ENCODE assay signal across 24 cellular contexts in the genomic region with DNA sequence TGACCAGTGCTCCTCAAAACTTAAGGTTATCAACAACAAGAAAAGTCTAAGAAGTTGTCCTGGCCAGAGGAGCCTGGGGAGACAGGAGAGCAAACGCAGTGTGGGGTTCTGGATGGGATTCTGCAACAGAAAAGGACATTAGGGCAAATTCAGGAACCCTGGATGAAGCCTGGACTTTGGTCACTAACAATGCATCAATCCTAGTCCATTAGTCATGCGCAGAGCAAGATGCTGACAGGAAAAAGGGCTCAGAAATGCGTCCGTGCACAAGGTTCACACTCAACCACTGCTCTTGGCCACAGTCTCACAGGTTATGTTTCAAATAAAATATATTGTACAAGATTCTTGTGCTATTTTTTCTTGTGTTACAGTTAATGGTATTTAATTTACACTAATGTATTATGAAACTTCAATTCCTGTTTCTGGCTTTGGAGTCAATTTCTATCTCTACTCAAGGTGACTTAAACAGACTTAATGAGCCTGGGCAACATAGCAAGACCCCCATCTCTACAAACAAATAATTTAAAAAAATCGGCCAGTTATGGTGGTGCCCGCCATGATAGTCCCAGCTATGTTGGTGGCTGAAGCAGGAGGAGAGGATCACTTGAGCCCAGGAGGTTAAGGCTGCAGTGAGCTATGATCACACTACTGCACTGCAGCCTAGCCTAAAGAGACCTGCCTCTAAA.
"Had no signal": no experiment of that assay in that cellular context is flagged by ENCODE, and none has a peak within 500 bp of the region (broad histone marks: within the 10 kb centered on the region; RNA-seq: fewer than 3 reads in every experiment).

No MANE protein-coding gene starts in this region.

- H3K9me3 ChIP-seq: esophagus muscularis mucosa, stomach, suprapubic skin, tibial nerve, uterus had no signal

- ATAC-seq: activated T-cell treated with anti-CD3 and anti-CD28 coated beads, Interleukin-2, amount 50 U/mL, for 4 hours; sciatic nerve had no signal

- DNase-seq: activated CD8-positive, alpha-beta memory T cell treated with anti-CD3 and anti-CD28 coated beads for 24 hours; activated CD8-positive, alpha-beta memory T cell treated with anti-CD3 and anti-CD28 coated beads, Interleukin-2, amount 50 U/mL, for 48 hours; activated naive CD4-positive, alpha-beta T cell; activated T-cell treated with anti-CD3 and anti-CD28 coated beads, Interleukin-2, amount 50 U/mL, for 4 hours; central memory CD4-positive, alpha-beta T cell; effector memory CD4-positive, alpha-beta T cell; glutamatergic neuron; hippocampal formation; nephron progenitor cell; stimulated activated CD4-positive, alpha-beta T cell treated with anti-CD3 and anti-CD28 coated beads, Interleukin-15, amount 100 ng/mL, for 24 hours; stomach; uterus had no signal

- H3K27me3 ChIP-seq: esophagus muscularis mucosa, stomach, suprapubic skin, tibial nerve, uterus had no signal

- H3K36me3 ChIP-seq: esophagus muscularis mucosa, stomach, suprapubic skin, tibial nerve, uterus had no signal

- H3K4me3 Mint-ChIP-seq: activated naive CD8-positive, alpha-beta T cell; activated T-cell treated with anti-CD3 and anti-CD28 coated beads, Interleukin-2, amount 50 U/mL, for 4 hours; memory B cell; nephron progenitor cell; stimulated activated memory B cell treated with anti-CD40 and anti-IgM and Interleukin-4, amounts not matched to agents 10 μg/mL and 1 μg/mL and 100 μg/mL, for 72 hours had no signal

- H3K4me2 ChIP-seq: smooth muscle cell had no signal

- H3K27ac ChIP-seq: esophagus muscularis mucosa, stomach, suprapubic skin, tibial nerve, uterus had no signal

- H3K27ac Mint-ChIP-seq: activated naive CD8-positive, alpha-beta T cell; activated T-helper 2 cell treated with anti-CD3 and anti-CD28 coated beads, Interferon-gamma antibody, Interleukin-2, Interleukin-4, amounts not matched to agents 10 μg/mL and 5 μg/mL and 100 μg/mL, durations not matched to agents 14 hours and 24 hours and 36 hours; memory B cell; nephron progenitor cell; stimulated activated memory B cell treated with anti-CD40 and anti-IgM and Interleukin-4, amounts not matched to agents 10 μg/mL and 1 μg/mL and 100 μg/mL, for 72 hours had no signal

- H3K27me3 Mint-ChIP-seq: activated naive CD8-positive, alpha-beta T cell; memory B cell; stimulated activated memory B cell treated with anti-CD40 and anti-IgM and Interleukin-4, amounts not matched to agents 10 μg/mL and 1 μg/mL and 100 μg/mL, for 72 hours had no signal

- H3K36me3 Mint-ChIP-seq: memory B cell had no signal

- H3K9me3 Mint-ChIP-seq: activated T-cell treated with anti-CD3 and anti-CD28 coated beads, Interleukin-2, amount 50 U/mL, for 4 hours; activated T-helper 2 cell treated with anti-CD3 and anti-CD28 coated beads, Interferon-gamma antibody, Interleukin-2, Interleukin-4, amounts not matched to agents 10 μg/mL and 5 μg/mL and 100 μg/mL, durations not matched to agents 14 hours and 24 hours and 36 hours; memory B cell; nephron progenitor cell; stimulated activated memory B cell treated with anti-CD40 and anti-IgM and Interleukin-4, amounts not matched to agents 10 μg/mL and 1 μg/mL and 100 μg/mL, for 72 hours had no signal

- H3K4me1 ChIP-seq: uterus had no signal

- H3K4me3 ChIP-seq: esophagus muscularis mucosa, smooth muscle cell, stomach, suprapubic skin, tibial nerve, uterus had no signal

- FAIRE-seq: astrocyte, frontal cortex, TTC549 had no signal
